1 cellular context compared by ENCODE assay signal in genomic region chr19:38683393-38684077, GRCh38.
A peak's percentile ranks its signal among the peaks of the same experiment; 100 is the strongest.
TF ChIP-seq lines count a peak whose summit lies in the region.

No MANE protein-coding gene starts in this region.

TF ChIP-seq in HEK293, 187 proteins besides CTCF, POLR2A, EP300 and RAD21 (continued from another document and continues in another):
- TF ChIP-seq, protein P1, sequence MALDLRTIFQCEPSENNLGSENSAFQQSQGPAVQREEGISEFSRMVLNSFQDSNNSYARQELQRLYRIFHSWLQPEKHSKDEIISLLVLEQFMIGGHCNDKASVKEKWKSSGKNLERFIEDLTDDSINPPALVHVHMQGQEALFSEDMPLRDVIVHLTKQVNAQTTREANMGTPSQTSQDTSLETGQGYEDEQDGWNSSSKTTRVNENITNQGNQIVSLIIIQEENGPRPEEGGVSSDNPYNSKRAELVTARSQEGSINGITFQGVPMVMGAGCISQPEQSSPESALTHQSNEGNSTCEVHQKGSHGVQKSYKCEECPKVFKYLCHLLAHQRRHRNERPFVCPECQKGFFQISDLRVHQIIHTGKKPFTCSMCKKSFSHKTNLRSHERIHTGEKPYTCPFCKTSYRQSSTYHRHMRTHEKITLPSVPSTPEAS (tag by site-specific recombination; IDR thresholded peaks at IDR 0.05), result peak; percentile 39
- TF ChIP-seq HIC1 (tag by site-specific recombination; IDR thresholded peaks at IDR 0.05) (peak; percentile 81; the same call in 1 of the 2 replicates), PRDM1 (tag by site-specific recombination; IDR thresholded peaks at IDR 0.05) (peak; percentile 5; the same call in 1 of the 2 replicates), GLIS1 (tag by site-specific recombination; IDR thresholded peaks at IDR 0.05) (peak; percentile 100), ZSCAN5A (tag by site-specific recombination; IDR thresholded peaks at IDR 0.05) (no peak), ZBTB8A (tag by site-specific recombination; IDR thresholded peaks at IDR 0.05) (0 out of 2 replicates have a peak, but pooled peaks have one; percentile 13), ZNF830 (tag by site-specific recombination; IDR thresholded peaks at IDR 0.05; ENCODE audit: low read depth) (no peak), ZNF341 (tag by site-specific recombination; IDR thresholded peaks at IDR 0.05; ENCODE audit: low read depth) (peak; percentile 51), ZFP69B (tag by site-specific recombination; IDR thresholded peaks at IDR 0.05) (0 out of 2 replicates have a peak, but pooled peaks have one; percentile 26), ZNF585B (tag by site-specific recombination; IDR thresholded peaks at IDR 0.05) (no peak), ZNF302 (tag by site-specific recombination; IDR thresholded peaks at IDR 0.05; ENCODE audit: low read depth) (no peak), ZNF24 (tag by site-specific recombination; IDR thresholded peaks at IDR 0.05) (peak; percentile 97), KLF8 (tag by site-specific recombination; IDR thresholded peaks at IDR 0.05) (peak; percentile 87), ZNF391 (tag by site-specific recombination; IDR thresholded peaks at IDR 0.05; ENCODE audit: borderline replicate concordance, low read depth) (peak; percentile 94; the same call in 1 of the 2 replicates), ZFP37 (tag by site-specific recombination; IDR thresholded peaks at IDR 0.05) (peak; percentile 11; the same call in 1 of the 2 replicates), ZNF266 (tag by site-specific recombination; IDR thresholded peaks at IDR 0.05; ENCODE audit: low read depth) (no peak), ZNF623 (tag by site-specific recombination; IDR thresholded peaks at IDR 0.05) (0 out of 2 replicates have a peak, but pooled peaks have one; percentile 32), WT1 (tag by site-specific recombination; IDR thresholded peaks at IDR 0.05) (peak; percentile 69), OSR2 (tag by site-specific recombination; IDR thresholded peaks at IDR 0.05) (peak; percentile 86), ZNF248 (tag by site-specific recombination; IDR thresholded peaks at IDR 0.05) (no peak), ZNF366 (tag by site-specific recombination; conservative IDR thresholded peaks at IDR 0.05) (peak; percentile 85), ZNF10 (tag by site-specific recombination; IDR thresholded peaks at IDR 0.05) (no peak; the same call in none of the 2 replicates), ZSCAN30 (tag by site-specific recombination; IDR thresholded peaks at IDR 0.05) (peak; percentile 99), ZNF18 (tag by site-specific recombination; IDR thresholded peaks at IDR 0.05) (no peak), SP2 (tag by site-specific recombination; IDR thresholded peaks at IDR 0.05) (peak; percentile 53; the same call in 1 of the 2 replicates), ZNF549 (tag by site-specific recombination; IDR thresholded peaks at IDR 0.05) (no peak), SP3 (tag by site-specific recombination; IDR thresholded peaks at IDR 0.05) (peak; percentile 81), ZNF112 (tag by site-specific recombination; IDR thresholded peaks at IDR 0.05) (no peak), BCL11A (tag by site-specific recombination; IDR thresholded peaks at IDR 0.05; ENCODE audit: low read depth) (peak; percentile 62; the same call in 1 of the 2 replicates), ZEB2 (tag by site-specific recombination; IDR thresholded peaks at IDR 0.05) (peak; percentile 97), ZNF571 (tag by site-specific recombination; IDR thresholded peaks at IDR 0.05) (no peak), ZNF398 (tag by site-specific recombination; IDR thresholded peaks at IDR 0.05) (peak; percentile 91), KLF10 (tag by site-specific recombination; IDR thresholded peaks at IDR 0.05) (peak; percentile 74)
- TF ChIP-seq, protein P2, sequence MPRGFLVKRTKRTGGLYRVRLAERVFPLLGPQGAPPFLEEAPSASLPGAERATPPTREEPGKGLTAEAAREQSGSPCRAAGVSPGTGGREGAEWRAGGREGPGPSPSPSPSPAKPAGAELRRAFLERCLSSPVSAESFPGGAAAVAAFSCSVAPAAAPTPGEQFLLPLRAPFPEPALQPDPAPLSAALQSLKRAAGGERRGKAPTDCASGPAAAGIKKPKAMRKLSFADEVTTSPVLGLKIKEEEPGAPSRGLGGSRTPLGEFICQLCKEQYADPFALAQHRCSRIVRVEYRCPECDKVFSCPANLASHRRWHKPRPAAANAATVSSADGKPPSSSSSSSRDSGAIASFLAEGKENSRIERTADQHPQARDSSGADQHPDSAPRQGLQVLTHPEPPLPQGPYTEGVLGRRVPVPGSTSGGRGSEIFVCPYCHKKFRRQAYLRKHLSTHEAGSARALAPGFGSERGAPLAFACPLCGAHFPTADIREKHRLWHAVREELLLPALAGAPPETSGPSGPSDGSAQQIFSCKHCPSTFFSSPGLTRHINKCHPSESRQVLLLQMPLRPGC (tag by site-specific recombination; IDR thresholded peaks at IDR 0.05), result peak; percentile 99
- TF ChIP-seq, protein P3, sequence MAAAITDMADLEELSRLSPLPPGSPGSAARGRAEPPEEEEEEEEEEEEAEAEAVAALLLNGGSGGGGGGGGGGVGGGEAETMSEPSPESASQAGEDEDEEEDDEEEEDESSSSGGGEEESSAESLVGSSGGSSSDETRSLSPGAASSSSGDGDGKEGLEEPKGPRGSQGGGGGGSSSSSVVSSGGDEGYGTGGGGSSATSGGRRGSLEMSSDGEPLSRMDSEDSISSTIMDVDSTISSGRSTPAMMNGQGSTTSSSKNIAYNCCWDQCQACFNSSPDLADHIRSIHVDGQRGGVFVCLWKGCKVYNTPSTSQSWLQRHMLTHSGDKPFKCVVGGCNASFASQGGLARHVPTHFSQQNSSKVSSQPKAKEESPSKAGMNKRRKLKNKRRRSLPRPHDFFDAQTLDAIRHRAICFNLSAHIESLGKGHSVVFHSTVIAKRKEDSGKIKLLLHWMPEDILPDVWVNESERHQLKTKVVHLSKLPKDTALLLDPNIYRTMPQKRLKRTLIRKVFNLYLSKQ (tag by site-specific recombination; IDR thresholded peaks at IDR 0.05; ENCODE audit: borderline replicate concordance), result no peak
- TF ChIP-seq, protein P4, sequence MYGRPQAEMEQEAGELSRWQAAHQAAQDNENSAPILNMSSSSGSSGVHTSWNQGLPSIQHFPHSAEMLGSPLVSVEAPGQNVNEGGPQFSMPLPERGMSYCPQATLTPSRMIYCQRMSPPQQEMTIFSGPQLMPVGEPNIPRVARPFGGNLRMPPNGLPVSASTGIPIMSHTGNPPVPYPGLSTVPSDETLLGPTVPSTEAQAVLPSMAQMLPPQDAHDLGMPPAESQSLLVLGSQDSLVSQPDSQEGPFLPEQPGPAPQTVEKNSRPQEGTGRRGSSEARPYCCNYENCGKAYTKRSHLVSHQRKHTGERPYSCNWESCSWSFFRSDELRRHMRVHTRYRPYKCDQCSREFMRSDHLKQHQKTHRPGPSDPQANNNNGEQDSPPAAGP (tag by site-specific recombination; IDR thresholded peaks at IDR 0.05), result peak; percentile 94
- TF ChIP-seq, protein P5, sequence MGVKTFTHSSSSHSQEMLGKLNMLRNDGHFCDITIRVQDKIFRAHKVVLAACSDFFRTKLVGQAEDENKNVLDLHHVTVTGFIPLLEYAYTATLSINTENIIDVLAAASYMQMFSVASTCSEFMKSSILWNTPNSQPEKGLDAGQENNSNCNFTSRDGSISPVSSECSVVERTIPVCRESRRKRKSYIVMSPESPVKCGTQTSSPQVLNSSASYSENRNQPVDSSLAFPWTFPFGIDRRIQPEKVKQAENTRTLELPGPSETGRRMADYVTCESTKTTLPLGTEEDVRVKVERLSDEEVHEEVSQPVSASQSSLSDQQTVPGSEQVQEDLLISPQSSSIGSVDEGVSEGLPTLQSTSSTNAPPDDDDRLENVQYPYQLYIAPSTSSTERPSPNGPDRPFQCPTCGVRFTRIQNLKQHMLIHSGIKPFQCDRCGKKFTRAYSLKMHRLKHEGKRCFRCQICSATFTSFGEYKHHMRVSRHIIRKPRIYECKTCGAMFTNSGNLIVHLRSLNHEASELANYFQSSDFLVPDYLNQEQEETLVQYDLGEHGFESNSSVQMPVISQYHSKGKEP (tag by site-specific recombination; IDR thresholded peaks at IDR 0.05), result peak; percentile 27; the same call in 1 of the 2 replicates
- TF ChIP-seq, protein P6, sequence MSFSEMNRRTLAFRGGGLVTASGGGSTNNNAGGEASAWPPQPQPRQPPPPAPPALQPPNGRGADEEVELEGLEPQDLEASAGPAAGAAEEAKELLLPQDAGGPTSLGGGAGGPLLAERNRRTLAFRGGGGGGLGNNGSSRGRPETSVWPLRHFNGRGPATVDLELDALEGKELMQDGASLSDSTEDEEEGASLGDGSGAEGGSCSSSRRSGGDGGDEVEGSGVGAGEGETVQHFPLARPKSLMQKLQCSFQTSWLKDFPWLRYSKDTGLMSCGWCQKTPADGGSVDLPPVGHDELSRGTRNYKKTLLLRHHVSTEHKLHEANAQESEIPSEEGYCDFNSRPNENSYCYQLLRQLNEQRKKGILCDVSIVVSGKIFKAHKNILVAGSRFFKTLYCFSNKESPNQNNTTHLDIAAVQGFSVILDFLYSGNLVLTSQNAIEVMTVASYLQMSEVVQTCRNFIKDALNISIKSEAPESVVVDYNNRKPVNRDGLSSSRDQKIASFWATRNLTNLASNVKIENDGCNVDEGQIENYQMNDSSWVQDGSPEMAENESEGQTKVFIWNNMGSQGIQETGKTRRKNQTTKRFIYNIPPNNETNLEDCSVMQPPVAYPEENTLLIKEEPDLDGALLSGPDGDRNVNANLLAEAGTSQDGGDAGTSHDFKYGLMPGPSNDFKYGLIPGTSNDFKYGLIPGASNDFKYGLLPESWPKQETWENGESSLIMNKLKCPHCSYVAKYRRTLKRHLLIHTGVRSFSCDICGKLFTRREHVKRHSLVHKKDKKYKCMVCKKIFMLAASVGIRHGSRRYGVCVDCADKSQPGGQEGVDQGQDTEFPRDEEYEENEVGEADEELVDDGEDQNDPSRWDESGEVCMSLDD (tag by site-specific recombination; IDR thresholded peaks at IDR 0.05), result peak; percentile 33
- TF ChIP-seq, protein P7, sequence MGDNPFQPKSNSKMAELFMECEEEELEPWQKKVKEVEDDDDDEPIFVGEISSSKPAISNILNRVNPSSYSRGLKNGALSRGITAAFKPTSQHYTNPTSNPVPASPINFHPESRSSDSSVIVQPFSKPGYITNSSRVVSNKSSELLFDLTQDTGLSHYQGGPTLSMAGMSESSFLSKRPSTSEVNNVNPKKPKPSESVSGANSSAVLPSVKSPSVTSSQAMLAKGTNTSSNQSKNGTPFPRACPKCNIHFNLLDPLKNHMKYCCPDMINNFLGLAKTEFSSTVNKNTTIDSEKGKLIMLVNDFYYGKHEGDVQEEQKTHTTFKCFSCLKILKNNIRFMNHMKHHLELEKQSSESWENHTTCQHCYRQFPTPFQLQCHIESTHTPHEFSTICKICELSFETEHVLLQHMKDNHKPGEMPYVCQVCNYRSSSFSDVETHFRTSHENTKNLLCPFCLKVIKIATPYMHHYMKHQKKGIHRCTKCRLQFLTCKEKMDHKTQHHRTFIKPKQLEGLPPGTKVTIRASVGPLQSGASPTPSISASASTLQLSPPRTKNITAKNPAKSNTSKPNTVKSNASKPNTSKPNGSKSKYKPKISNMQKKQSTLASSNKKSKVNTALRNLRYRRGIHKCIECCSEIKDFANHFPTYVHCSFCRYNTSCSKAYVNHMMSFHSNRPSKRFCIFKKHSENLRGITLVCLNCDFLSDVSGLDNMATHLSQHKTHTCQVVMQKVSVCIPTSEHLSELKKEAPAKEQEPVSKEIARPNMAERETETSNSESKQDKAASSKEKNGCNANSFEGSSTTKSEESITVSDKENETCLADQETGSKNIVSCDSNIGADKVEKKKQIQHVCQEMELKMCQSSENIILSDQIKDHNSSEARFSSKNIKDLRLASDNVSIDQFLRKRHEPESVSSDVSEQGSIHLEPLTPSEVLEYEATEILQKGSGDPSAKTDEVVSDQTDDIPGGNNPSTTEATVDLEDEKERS (tag by site-specific recombination; IDR thresholded peaks at IDR 0.05), result peak; percentile 24; the same call in 1 of the 2 replicates
